1 cellular context compared by ENCODE assay signal in the genomic region with DNA sequence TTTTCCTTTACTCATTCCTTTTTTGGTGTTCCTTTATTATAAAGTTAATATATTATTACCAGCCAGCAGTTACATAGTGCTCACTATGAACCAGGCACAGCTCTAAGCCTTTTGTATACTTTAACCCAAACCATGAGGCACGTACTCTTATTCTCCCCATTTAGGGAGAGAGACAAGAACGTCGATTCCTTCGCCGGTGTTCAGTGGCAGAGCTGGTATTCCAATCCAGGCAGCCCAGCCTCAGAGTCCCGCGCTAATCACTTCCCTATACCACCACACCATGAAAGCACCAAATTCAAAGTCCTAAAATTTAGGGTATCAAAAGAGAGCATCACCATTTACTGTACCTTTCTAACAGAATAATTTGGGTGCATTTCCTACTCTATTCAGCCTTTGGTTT.
TF ChIP-seq lines count a peak whose summit lies in the region.

No MANE protein-coding gene starts in this region.

TF ChIP-seq in SK-N-SH treated with all-trans-retinoic acid at 6 μM for 48 hours, 23 proteins besides CTCF, POLR2A, EP300 and RAD21 (continued from another document):
- TF ChIP-seq, protein P1, sequence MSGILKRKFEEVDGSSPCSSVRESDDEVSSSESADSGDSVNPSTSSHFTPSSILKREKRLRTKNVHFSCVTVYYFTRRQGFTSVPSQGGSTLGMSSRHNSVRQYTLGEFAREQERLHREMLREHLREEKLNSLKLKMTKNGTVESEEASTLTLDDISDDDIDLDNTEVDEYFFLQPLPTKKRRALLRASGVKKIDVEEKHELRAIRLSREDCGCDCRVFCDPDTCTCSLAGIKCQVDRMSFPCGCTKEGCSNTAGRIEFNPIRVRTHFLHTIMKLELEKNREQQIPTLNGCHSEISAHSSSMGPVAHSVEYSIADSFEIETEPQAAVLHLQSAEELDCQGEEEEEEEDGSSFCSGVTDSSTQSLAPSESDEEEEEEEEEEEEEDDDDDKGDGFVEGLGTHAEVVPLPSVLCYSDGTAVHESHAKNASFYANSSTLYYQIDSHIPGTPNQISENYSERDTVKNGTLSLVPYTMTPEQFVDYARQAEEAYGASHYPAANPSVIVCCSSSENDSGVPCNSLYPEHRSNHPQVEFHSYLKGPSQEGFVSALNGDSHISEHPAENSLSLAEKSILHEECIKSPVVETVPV (CRISPR knock-in tag; IDR thresholded peaks at IDR 0.05), result no peak
